Comparison of ENCODE assay signal across 1 cellular context in the genomic region with DNA sequence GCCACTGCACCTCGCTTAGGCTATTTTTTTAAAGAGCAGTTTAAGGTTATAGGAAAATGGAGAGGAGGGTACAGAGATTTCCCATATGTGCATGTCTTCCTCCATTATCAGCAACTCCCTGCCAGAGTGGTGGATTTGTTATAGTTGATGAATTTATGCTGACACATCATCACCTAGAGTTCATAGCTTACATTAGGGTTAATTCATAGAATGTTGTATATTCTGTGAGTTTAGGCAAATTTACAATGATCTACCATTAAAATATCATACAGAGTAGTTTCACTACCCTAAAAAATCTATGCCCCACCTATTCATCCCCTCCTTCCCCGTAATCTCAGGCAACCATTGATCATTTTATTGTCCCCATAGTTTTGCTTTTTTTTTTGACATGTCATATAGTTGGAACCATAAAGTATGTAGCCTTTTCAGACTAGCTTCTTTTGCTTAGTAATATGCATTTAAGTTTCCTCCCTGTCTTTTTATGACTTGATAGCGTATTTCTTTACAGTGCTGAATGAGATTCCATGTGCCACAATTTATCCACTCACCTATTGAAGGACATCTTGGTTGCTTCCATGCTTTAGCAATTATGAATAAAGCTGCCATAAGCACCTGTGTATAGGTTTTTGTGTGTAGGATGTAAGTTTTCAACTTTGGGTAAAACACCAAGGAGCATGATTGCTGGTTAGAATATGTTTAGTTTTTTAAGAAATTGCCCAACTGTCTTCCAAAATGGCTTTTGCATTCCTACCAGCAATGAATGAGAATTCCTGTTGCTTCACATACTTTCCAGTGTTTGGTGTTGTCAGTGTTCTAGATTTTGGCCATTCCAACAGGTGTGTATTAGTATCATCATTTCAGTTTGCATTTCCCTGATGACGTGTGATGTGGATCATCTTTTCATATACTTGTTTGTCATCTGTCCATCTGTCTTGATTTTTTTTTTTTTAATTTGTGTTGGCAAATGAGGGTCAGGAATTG.
TF ChIP-seq lines count a peak whose summit lies in the region.

No MANE protein-coding gene starts in this region.

TF ChIP-seq in H1, 55 proteins besides CTCF, POLR2A, EP300 and RAD21 (continued from another document):
- TF ChIP-seq, protein P1, sequence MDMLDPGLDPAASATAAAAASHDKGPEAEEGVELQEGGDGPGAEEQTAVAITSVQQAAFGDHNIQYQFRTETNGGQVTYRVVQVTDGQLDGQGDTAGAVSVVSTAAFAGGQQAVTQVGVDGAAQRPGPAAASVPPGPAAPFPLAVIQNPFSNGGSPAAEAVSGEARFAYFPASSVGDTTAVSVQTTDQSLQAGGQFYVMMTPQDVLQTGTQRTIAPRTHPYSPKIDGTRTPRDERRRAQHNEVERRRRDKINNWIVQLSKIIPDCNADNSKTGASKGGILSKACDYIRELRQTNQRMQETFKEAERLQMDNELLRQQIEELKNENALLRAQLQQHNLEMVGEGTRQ (IDR thresholded peaks at IDR 0.05; ENCODE audit: low read length), result no peak
